In the genomic region with DNA sequence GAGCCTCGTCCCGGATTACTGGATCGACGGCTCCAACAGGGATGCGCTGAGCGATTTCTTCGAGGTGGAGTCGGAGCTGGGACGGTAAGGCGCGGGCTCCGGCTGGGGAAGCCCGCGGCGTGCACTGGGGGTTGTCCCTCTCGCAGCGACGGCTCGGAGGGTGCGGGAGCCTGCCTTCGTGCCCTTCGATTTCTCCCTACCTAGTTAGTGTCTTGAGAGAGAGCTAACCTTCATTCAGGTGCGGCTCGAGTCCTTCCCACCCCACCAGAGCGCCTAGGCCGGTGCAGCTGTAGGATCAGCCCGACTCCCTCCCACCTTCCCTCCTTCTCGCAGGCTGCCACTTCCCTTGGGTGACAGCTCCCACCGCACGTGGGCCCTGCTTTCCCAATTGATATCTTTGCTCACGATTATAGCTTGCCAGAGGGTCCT, we compare ENCODE assay signal across 8 cellular contexts. TPM values are rescaled to one million over a fixed set of nuclear protein-coding genes. Genes with fewer than 3 reads are reported as not detected.
DNase-seq lines count a peak whose midpoint lies in the region; ATAC-seq and TF ChIP-seq lines count a peak whose summit lies in the region.

No MANE protein-coding gene starts in this region.

- no peak overlapping the region for H3K18ac ChIP-seq in IMR-90 (ENCODE audit: low read depth, low read length)

- WGBS in IMR-90 (ENCODE audit: extremely low coverage in 2 of 2, insufficient read length in 1 of 2), 2 experiments = 0% methylated on average over 2 of the region's 31 CpGs; no CpG with 5 or more reads in 1 of the 2 experiments

- no peak overlapping the region for H2BK120ac ChIP-seq in IMR-90 (ENCODE audit: low read depth, low read length)

- dilution Hi-C loops in IMR-90 (cut with HindIII; ENCODE audit: low sequenced_read_pairs, unreplicated experiment) = no loop called here

- H3K27me3 ChIP-seq in IMR-90 (ENCODE audit: control insufficient read depth, insufficient read depth, low read length) (no peaks in the 10 kb centered on the region), uterus (no peaks in the 10 kb centered on the region)
- no peaks in the 10 kb centered on the region for H3K27me3 ChIP-seq in naive thymus-derived CD4-positive, alpha-beta T cell (ENCODE audit: control insufficient read depth in 2 of 2, insufficient read depth in 2 of 2, low read length in 2 of 2)

- H3K9me3 ChIP-seq in IMR-90 (ENCODE audit: control insufficient read depth, insufficient read depth, low read length) = no peaks in the 10 kb centered on the region
- H3K9me3 ChIP-seq in naive thymus-derived CD4-positive, alpha-beta T cell (ENCODE audit: control insufficient read depth in 2 of 3, low read length in 3 of 3) = no peaks in the 10 kb centered on the region
- no peaks in the 10 kb centered on the region for H3K9me3 ChIP-seq in uterus

- H3K4me3 Mint-ChIP-seq in naive thymus-derived CD4-positive, alpha-beta T cell = peak overlapping the region; percentile 79 to 99 (median 96)

- H3K23ac ChIP-seq in IMR-90 (ENCODE audit: low read depth, low read length) = peak overlapping the region; percentile 36; the same call in 1 of the 2 replicates

- intact Hi-C loops in IMR-90 (cut with micrococcal nuclease) (loop anchor here (2.0 kb wide), 1 partner anchor 288 kb away; a partner anchor contains a TSS), uterus (cut with DNase I; ENCODE audit: low total_unique reads) (no loop called here)
- intact Hi-C loops in naive thymus-derived CD4-positive, alpha-beta T cell (cut with micrococcal nuclease) = loop anchor here (1.0 to 10.0 kb wide), 12 partner anchors 8 to 1810 kb away; a partner anchor contains a TSS

- H3K4me3 ChIP-seq in IMR-90 (ENCODE audit: insufficient read depth, low read depth, low read length) (peak overlapping the region; percentile 86), uterus (peak overlapping the region; percentile 41 to 44)
- peak overlapping the region; percentile 81 for H3K4me3 ChIP-seq in naive thymus-derived CD4-positive, alpha-beta T cell (ENCODE audit: low read length)

- H3K4me2 ChIP-seq in IMR-90 (ENCODE audit: low read depth, low read length) = peak overlapping the region; percentile 88

- peak overlapping the region; percentile 20; the same call in 1 of the 2 replicates for H3K14ac ChIP-seq in IMR-90 (replicated peaks; ENCODE audit: low read depth, low read length)

- H4K20me1 ChIP-seq in IMR-90 (ENCODE audit: insufficient read depth, low read length) = no peaks in the 10 kb centered on the region

- in situ Hi-C loops in IMR-90 (cut with MboI; ENCODE audit: low sequenced_read_pairs) = no loop called here

- peak; percentile 25 for TF ChIP-seq POLR2A in GM18505 (IDR thresholded peaks at IDR 0.05; ENCODE audit: borderline replicate concordance, extremely low read depth, insufficient read depth, insufficient read length)
- no peak for TF ChIP-seq POLR2A in IMR-90 (IDR thresholded peaks at IDR 0.05; ENCODE audit: low read depth, low read length)
- no peak for TF ChIP-seq POLR2A in uterus (IDR thresholded peaks at IDR 0.05)

- H2BK5ac ChIP-seq in IMR-90 (ENCODE audit: low read depth, low read length, poor library complexity, severe bottlenecking) = no peak overlapping the region

- TF ChIP-seq RAD21 in IMR-90 (IDR thresholded peaks at IDR 0.05; ENCODE audit: low read length) = no peak

- 0 out of 4 replicates have a peak overlapping the region, but pooled peaks of 1 of the 2 experiments have one; percentile 33 for H4K8ac ChIP-seq in IMR-90 (ENCODE audit: low read depth in 2 of 2, low read length in 2 of 2)

- peak overlapping the region; percentile 10; the same call in 1 of the 2 replicates for H4K91ac ChIP-seq in IMR-90 (ENCODE audit: insufficient read depth, low read depth, low read length)

- ATAC-seq in GM18505 (IDR thresholded peaks at IDR 0.05; ENCODE audit: unreplicated experiment) = peak; percentile 28
- ATAC-seq in GM21619 (IDR thresholded peaks at IDR 0.05; ENCODE audit: unreplicated experiment) = peak; percentile 24
- peak; percentile 46 for ATAC-seq in IMR-90 (ENCODE audit: low read depth)
- peak; percentile 44 for ATAC-seq in naive thymus-derived CD4-positive, alpha-beta T cell

- no peaks in the 10 kb centered on the region for H3K79me1 ChIP-seq in IMR-90 (ENCODE audit: low read depth in 1 of 2, low read length in 2 of 2)

- DNase-seq in IMR-90 (peak; percentile 7), caudate nucleus (lab: John Stamatoyannopoulos, UW) (peak in 35 of 61 donors; percentile 6 to 71 (median 45)), uterus (no peak), NCI-H128 (lab: John Stamatoyannopoulos, UW; ENCODE audit: unreplicated experiment) (no peak), GM19240 (ENCODE audit: insufficient read length, low spot score) (no peak)
- DNase-seq in naive thymus-derived CD4-positive, alpha-beta T cell = no peak

- H3K36me3 ChIP-seq in IMR-90 (ENCODE audit: control insufficient read depth, insufficient read depth, low read length) (no peaks in the 10 kb centered on the region), uterus (no peaks in the 10 kb centered on the region)
- peaks cover 0 to 13% (median 0%) of the 10 kb centered on the region in 3 experiments for H3K36me3 ChIP-seq in naive thymus-derived CD4-positive, alpha-beta T cell (ENCODE audit: control insufficient read depth in 2 of 3, insufficient read depth in 3 of 3, low read length in 3 of 3)

- H3K9me1 ChIP-seq in IMR-90 (ENCODE audit: insufficient read depth, low read length) = no peaks in the 10 kb centered on the region; the same call in 1 of the 2 replicates

- POLR2A ChIA-PET in IMR-90 (lab: Charles Lee; ENCODE audit: unreplicated experiment) = no interaction called here
- POLR2A ChIA-PET in naive thymus-derived CD4-positive, alpha-beta T cell (lab: Charles Lee) = interaction anchor here (1.1 to 11.9 kb wide), 7 partner anchors 12 to 54 kb away, joined by 4 to 207 read pairs (median 7); no protein-coding TSS in a partner anchor

- peaks cover 19 to 44% (median 31%) of the 10 kb centered on the region in 7 donors for H3K4me1 Mint-ChIP-seq in naive thymus-derived CD4-positive, alpha-beta T cell

- H3K36me3 Mint-ChIP-seq in naive thymus-derived CD4-positive, alpha-beta T cell = peaks cover 10 to 32% (median 20%) of the 10 kb centered on the region in 5 donors

- H2AK9ac ChIP-seq in IMR-90 (replicated peaks; ENCODE audit: low read depth, low read length, poor library complexity) = no peak overlapping the region

- H2AFZ ChIP-seq in IMR-90 (replicated peaks; ENCODE audit: low read length, poor library complexity) = peak overlapping the region; percentile 94

- no peak overlapping the region for H3K56ac ChIP-seq in IMR-90 (ENCODE audit: extremely low read depth, insufficient read depth, low read length)

- no peak overlapping the region for H4K5ac ChIP-seq in IMR-90 (ENCODE audit: low read depth, low read length)

- no peak overlapping the region for H2BK15ac ChIP-seq in IMR-90 (ENCODE audit: low read depth, low read length)

- CTCF ChIA-PET in IMR-90 (lab: Yijun Ruan, JAX) = interaction anchor here (0.9 to 1.0 kb wide), 2 partner anchors 8 to 17 kb away, joined by 3 to 4 read pairs; no protein-coding TSS in a partner anchor
- CTCF ChIA-PET in naive thymus-derived CD4-positive, alpha-beta T cell (lab: Charles Lee) = interaction anchor here (0.6 to 5.0 kb wide), 11 partner anchors 12 to 75 kb away, joined by 3 to 65 read pairs (median 4); no protein-coding TSS in a partner anchor

- no peak overlapping the region; the same call in 1 of the 2 replicates for H3K4ac ChIP-seq in IMR-90 (ENCODE audit: low read depth, low read length)

- peak overlapping the region; percentile 9; the same call in 1 of the 2 replicates for H3K27ac ChIP-seq in IMR-90 (ENCODE audit: insufficient read depth, low read length)
- H3K27ac ChIP-seq in caudate nucleus (ENCODE audit: low read depth, low read length) = peak overlapping the region; percentile 62
- peak overlapping the region; percentile 93 for H3K27ac ChIP-seq in naive thymus-derived CD4-positive, alpha-beta T cell (ENCODE audit: low read depth, low read length)
- peak overlapping the region in 1 of 2 donors; percentile 5 for H3K27ac ChIP-seq in uterus

- H3K27me3 Mint-ChIP-seq in naive thymus-derived CD4-positive, alpha-beta T cell = peaks cover 0 to 3% (median 0%) of the 10 kb centered on the region in 5 donors

- H3K27ac Mint-ChIP-seq in naive thymus-derived CD4-positive, alpha-beta T cell = peak overlapping the region; percentile 89 to 99 (median 97)

- no TSS peak for BruUV-seq in IMR-90 (replicated peaks; lab: Mats Ljungman, UMichigan)

- TF ChIP-seq CTCF in IMR-90 (conservative IDR thresholded peaks at IDR 0.05; ENCODE audit: low read depth, low read length) (no peak), uterus (IDR thresholded peaks at IDR 0.05) (no peak)

- no peaks in the 10 kb centered on the region; the same call in 1 of the 2 replicates for H3K4me1 ChIP-seq in IMR-90 (ENCODE audit: control insufficient read depth, insufficient read depth, low read length)
- H3K4me1 ChIP-seq in naive thymus-derived CD4-positive, alpha-beta T cell (ENCODE audit: control insufficient read depth in 2 of 2, insufficient read depth in 2 of 2, low read length in 2 of 2) = peaks cover 23 to 31% of the 10 kb centered on the region in 2 donors
- no peaks in the 10 kb centered on the region for H3K4me1 ChIP-seq in uterus

- H2AK5ac ChIP-seq in IMR-90 (ENCODE audit: low read depth, low read length) = no peak overlapping the region

- peak overlapping the region; percentile 62 for H3K9ac ChIP-seq in IMR-90 (ENCODE audit: low read depth, low read length)

- H2BK20ac ChIP-seq in IMR-90 (ENCODE audit: low read depth, low read length) = no peak overlapping the region

- no peaks in the 10 kb centered on the region for H3K9me3 Mint-ChIP-seq in naive thymus-derived CD4-positive, alpha-beta T cell

TF ChIP-seq in IMR-90, 13 proteins besides CTCF, POLR2A, EP300 and RAD21:
- TF ChIP-seq MAZ (IDR thresholded peaks at IDR 0.05; ENCODE audit: borderline replicate concordance, low read depth, low read length) (no peak), RFX5 (IDR thresholded peaks at IDR 0.05; ENCODE audit: low read depth, low read length) (no peak)

RNA-seq across cellular contexts. Expression of a gene that starts 0.4 kb away (rescaled TPM):
- 4.8 and 6.7 TPM in 2 replicates for total RNA-seq in IMR-90 (2012; rRNA removed)
- polyA plus RNA-seq in IMR-90 (2012; rRNA removed) = 2.6 and 3.7 TPM in 2 replicates
- polyA plus RNA-seq in IMR-90 (2012; cell fraction: cytosol; rRNA removed) = 2.1 TPM in 2 replicates
- 0.67 and 1.8 TPM in 2 replicates for polyA plus RNA-seq in IMR-90 (2012; cell fraction: nucleus; rRNA removed; ENCODE audit: low replicate concordance)
- total RNA-seq in naive thymus-derived CD4-positive, alpha-beta T cell = 100 to 1,000 TPM; 118 to 366 (median 210) TPM
- 100 to 1,000 TPM; 188 to 200 TPM for polyA plus RNA-seq in naive thymus-derived CD4-positive, alpha-beta T cell
- 10 to 100 TPM in 1 of 4 donors, 1 to 10 TPM in 2, under 1 TPM in 1; 0.26 to 33.9 (median 2.0) TPM for total RNA-seq in uterus

Comparison
In these comparisons a context has a peak if more than half of its experiments do, and no peak if none do; other contexts are left out.
1. DNase-seq: peak in IMR-90 (single experiment) and caudate nucleus (35 of 61); none in naive thymus-derived CD4-positive, alpha-beta T cell (0 of 9), uterus (0 of 2), NCI-H128 (single experiment) and GM19240 (single experiment).
2. Peak in every context shown above with its lines, with median percentiles within 50 percentile points of each other: ATAC-seq and H3K4me3 ChIP-seq.